In genomic region chr16:85233520-85233919, GRCh38 we compare ENCODE assay signal across 18 cellular contexts.
DNase-seq lines count a peak whose midpoint lies in the region; ATAC-seq and TF ChIP-seq lines count a peak whose summit lies in the region.
"Had no signal": no experiment of that assay in that cellular context is flagged by ENCODE, and none has a peak within 500 bp of the region (broad histone marks: within the 10 kb centered on the region; RNA-seq: fewer than 3 reads in every experiment).

No MANE protein-coding gene starts in this region.

- H3K4me1 ChIP-seq in HEK293 (ENCODE audit: control insufficient read depth, insufficient read depth, low read length), result peaks cover 8% of the 10 kb centered on the region
- peaks cover 56% of the 10 kb centered on the region for H3K4me1 ChIP-seq in mesenchymal stem cell (ENCODE audit: control insufficient read depth, insufficient read depth, low read depth, low read length)
- H3K4me1 ChIP-seq in trophoblast cell (ENCODE audit: control insufficient read depth in 1 of 2, insufficient read depth in 2 of 2, low read length in 2 of 2), result peaks cover 11 to 21% of the 10 kb centered on the region in 2 experiments

- H2AK5ac ChIP-seq in mesenchymal stem cell (ENCODE audit: low read length, severe bottlenecking), result peak overlapping the region; percentile 50
- no peak overlapping the region for H2AK5ac ChIP-seq in trophoblast cell (ENCODE audit: low read length)

- no peak overlapping the region for H3K9ac ChIP-seq in mesenchymal stem cell (ENCODE audit: low read length)
- H3K9ac ChIP-seq in trophoblast cell (ENCODE audit: low read length), result no peak overlapping the region

- H3K9me3 ChIP-seq in HEK293 (ENCODE audit: control insufficient read depth, insufficient read depth, low read depth, low read length) (no peaks in the 10 kb centered on the region), T-helper 17 cell (ENCODE audit: control insufficient read depth, low read length, poor library complexity, severe bottlenecking) (no peaks in the 10 kb centered on the region), mesenchymal stem cell (ENCODE audit: control insufficient read depth, low read length) (no peaks in the 10 kb centered on the region), trophoblast cell (ENCODE audit: insufficient read depth, low read depth, low read length) (no peaks in the 10 kb centered on the region)
- H3K9me3 ChIP-seq: SJSA1 had no signal

- H2BK5ac ChIP-seq in mesenchymal stem cell (ENCODE audit: low read depth, low read length, poor library complexity, severe bottlenecking), result no peak overlapping the region
- no peak overlapping the region for H2BK5ac ChIP-seq in trophoblast cell (ENCODE audit: low read depth, low read length, poor library complexity)

- no peaks in the 10 kb centered on the region for H3K36me3 Mint-ChIP-seq in T-helper 17 cell (ENCODE audit: low read depth)
- H3K36me3 Mint-ChIP-seq in activated T-cell treated with anti-CD3 and anti-CD28 coated beads, Interleukin-2, amount 50 U/mL, for 72 hours (ENCODE audit: insufficient read depth in 2 of 2), result no peaks in the 10 kb centered on the region
- H3K36me3 Mint-ChIP-seq: CD14-positive monocyte had no signal

- peak overlapping the region; percentile 3 for H3K4me3 Mint-ChIP-seq in T-helper 17 cell
- no peak overlapping the region for H3K4me3 Mint-ChIP-seq in activated T-cell treated with anti-CD3 and anti-CD28 coated beads, Interleukin-2, amount 50 U/mL, for 72 hours

- H3K79me2 ChIP-seq in trophoblast cell (ENCODE audit: control insufficient read depth, insufficient read depth, low read length, poor library complexity), result no peaks in the 10 kb centered on the region

- no peak for TF ChIP-seq CTCF in HEK293 (tag by site-specific recombination; IDR thresholded peaks at IDR 0.05)

- H2BK15ac ChIP-seq in mesenchymal stem cell (ENCODE audit: low read depth, poor library complexity, severe bottlenecking), result no peak overlapping the region

- POLR2A ChIA-PET in HEK293 (lab: Yijun Ruan, JAX), result no interaction called here

- H3K14ac ChIP-seq in mesenchymal stem cell (ENCODE audit: low read length in 2 of 2), result peak overlapping the region in 1 of 2 experiments; percentile 63
- no peak overlapping the region for H3K14ac ChIP-seq in trophoblast cell (ENCODE audit: low read length)

- no peaks in the 10 kb centered on the region for H3K4me1 Mint-ChIP-seq in T-helper 17 cell
- H3K4me1 Mint-ChIP-seq in activated T-cell treated with anti-CD3 and anti-CD28 coated beads, Interleukin-2, amount 50 U/mL, for 72 hours (ENCODE audit: low read depth), result no peaks in the 10 kb centered on the region
- H3K4me1 Mint-ChIP-seq: CD14-positive monocyte had no signal

- H4K12ac ChIP-seq in trophoblast cell (ENCODE audit: low read depth, low read length), result no peak overlapping the region

- no peak overlapping the region for H3K27ac Mint-ChIP-seq in T-helper 17 cell
- H3K27ac Mint-ChIP-seq in activated T-cell treated with anti-CD3 and anti-CD28 coated beads, Interleukin-2, amount 50 U/mL, for 72 hours, result no peak overlapping the region

- 95% methylated on average over 6 of the region's 6 CpGs for WGBS in mesenchymal stem cell
- WGBS in trophoblast cell (ENCODE audit: extremely low coverage, insufficient coverage, insufficient read length), result no CpG with 5 or more reads among the region's 6 CpGs

- H3K27me3 ChIP-seq in mesenchymal stem cell (ENCODE audit: control insufficient read depth in 1 of 2, insufficient read depth in 1 of 2, low read length in 2 of 2), result no peaks in the 10 kb centered on the region
- H3K27me3 ChIP-seq in trophoblast cell (ENCODE audit: insufficient read depth, low read length), result no peaks in the 10 kb centered on the region
- H3K27me3 ChIP-seq: SJSA1 had no signal

- H3K18ac ChIP-seq in mesenchymal stem cell (ENCODE audit: low read depth in 1 of 2, low read length in 2 of 2), result peak overlapping the region in 1 of 2 experiments; percentile 86
- no peak overlapping the region for H3K18ac ChIP-seq in trophoblast cell (ENCODE audit: low read length)

- H3K36me3 ChIP-seq in HEK293 (ENCODE audit: control insufficient read depth in 2 of 2, insufficient read depth in 1 of 2, low read length in 2 of 2), result no peaks in the 10 kb centered on the region
- peaks cover 0 to 14% of the 10 kb centered on the region in 2 experiments for H3K36me3 ChIP-seq in mesenchymal stem cell (ENCODE audit: control insufficient read depth in 1 of 2, insufficient read depth in 2 of 2, low read depth in 1 of 2, low read length in 2 of 2)
- no peaks in the 10 kb centered on the region for H3K36me3 ChIP-seq in trophoblast cell (ENCODE audit: control insufficient read depth in 1 of 2, insufficient read depth in 2 of 2, low read length in 2 of 2)
- H3K36me3 ChIP-seq: SJSA1 had no signal

- H2BK12ac ChIP-seq in mesenchymal stem cell (ENCODE audit: low read length in 2 of 2) (peak overlapping the region; percentile 85 to 89), trophoblast cell (ENCODE audit: low read length) (peak overlapping the region; percentile 8)

- CTCF ChIA-PET in HEK293 (lab: Yijun Ruan, JAX), result no interaction called here

- H2BK120ac ChIP-seq in mesenchymal stem cell (ENCODE audit: low read depth, low read length) (no peak overlapping the region), trophoblast cell (ENCODE audit: insufficient read depth, low read length, poor library complexity) (no peak overlapping the region)

- H3K27ac ChIP-seq in HEK293 (ENCODE audit: extremely low read depth, low read depth, low read length) (no peak overlapping the region), mesenchymal stem cell (ENCODE audit: low read length, poor library complexity, severe bottlenecking) (no peak overlapping the region), trophoblast cell (ENCODE audit: low read depth, low read length) (no peak overlapping the region)
- H3K27ac ChIP-seq: HL-60, SJSA1 had no signal

- H3K4me3 ChIP-seq in HEK293 (ENCODE audit: low read depth, low read length), result no peak overlapping the region
- no peak overlapping the region for H3K4me3 ChIP-seq in mesenchymal stem cell (ENCODE audit: insufficient read depth in 1 of 2, low read depth in 1 of 2, low read length in 2 of 2)
- H3K4me3 ChIP-seq in trophoblast cell (ENCODE audit: low read depth, low read length), result no peak overlapping the region
- H3K4me3 ChIP-seq: SJSA1 had no signal

- no peak for DNase-seq in T-helper 17 cell
- no peak for DNase-seq in mesenchymal stem cell
- DNase-seq in trophoblast cell, result no peak
- no peak for DNase-seq in NCI-H524 treated with DMSO at 0.1 percent for 48 hours (lab: John Stamatoyannopoulos, UW)
- DNase-seq in NCI-H82 treated with DMSO at 0.1 percent for 48 hours (lab: John Stamatoyannopoulos, UW; ENCODE audit: unreplicated experiment), result no peak
- no peak for DNase-seq in activated T-cell treated with anti-CD3 and anti-CD28 coated beads, Interleukin-2, amount 50 U/mL, for 72 hours
- DNase-seq: ACHN, DND-41, H9, NCI-H1105, NCI-H1694, NCI-H2107, NCI-H510A treated with DMSO at 0.1 percent for 48 hours, NCI-H82 had no signal

- H3K23ac ChIP-seq in mesenchymal stem cell (ENCODE audit: low read length in 2 of 2), result no peak overlapping the region
- H3K23ac ChIP-seq in trophoblast cell (ENCODE audit: low read length), result no peak overlapping the region

- no peak overlapping the region for H2AFZ ChIP-seq in mesenchymal stem cell (ENCODE audit: low read depth, low read length)
- H2AFZ ChIP-seq in trophoblast cell (ENCODE audit: insufficient read depth, low read length, poor library complexity), result no peak overlapping the region

- H3K4ac ChIP-seq in mesenchymal stem cell (ENCODE audit: low read depth in 1 of 2, low read length in 2 of 2) (peak overlapping the region; percentile 43 to 65), trophoblast cell (ENCODE audit: low read depth, low read length) (peak overlapping the region; percentile 17)

- H3K27me3 Mint-ChIP-seq in T-helper 17 cell, result peaks cover 27% of the 10 kb centered on the region
- H3K27me3 Mint-ChIP-seq in activated T-cell treated with anti-CD3 and anti-CD28 coated beads, Interleukin-2, amount 50 U/mL, for 72 hours (ENCODE audit: low read depth), result peaks cover 24% of the 10 kb centered on the region

- no peak for ATAC-seq in T-helper 17 cell
- ATAC-seq in activated T-cell treated with anti-CD3 and anti-CD28 coated beads, Interleukin-2, amount 50 U/mL, for 72 hours (replicated peaks in 1 of 2), result no peak

- H3K79me1 ChIP-seq in mesenchymal stem cell (replicated peaks; ENCODE audit: low read length, poor library complexity, severe bottlenecking) (peaks cover 37% of the 10 kb centered on the region), trophoblast cell (ENCODE audit: low read length) (peaks cover 32% of the 10 kb centered on the region)

- H4K91ac ChIP-seq in mesenchymal stem cell (ENCODE audit: low read length) (peak overlapping the region; percentile 76), trophoblast cell (ENCODE audit: low read depth, low read length) (no peak overlapping the region)

- H4K8ac ChIP-seq in mesenchymal stem cell (ENCODE audit: low read length) (peak overlapping the region; percentile 80), trophoblast cell (ENCODE audit: low read depth, low read length) (no peak overlapping the region)

- no peaks in the 10 kb centered on the region for H3K9me3 Mint-ChIP-seq in activated T-cell treated with anti-CD3 and anti-CD28 coated beads, Interleukin-2, amount 50 U/mL, for 72 hours
- H3K9me3 Mint-ChIP-seq: H9 had no signal

- H3K4me2 ChIP-seq in mesenchymal stem cell (ENCODE audit: low read length, poor library complexity, severe bottlenecking), result no peak overlapping the region
- H3K4me2 ChIP-seq in trophoblast cell (ENCODE audit: low read length), result no peak overlapping the region

TF ChIP-seq in HEK293, 187 proteins besides CTCF, POLR2A, EP300 and RAD21:
- TF ChIP-seq ZNF202 (tag by site-specific recombination; IDR thresholded peaks at IDR 0.05; ENCODE audit: borderline replicate concordance) (no peak), ZNF18 (tag by site-specific recombination; IDR thresholded peaks at IDR 0.05) (0 out of 2 replicates have a peak, but pooled peaks have one; percentile 77)
